25 cellular contexts compared by ENCODE assay signal in genomic region chr13:77262198-77262597, GRCh38.
"Had no signal": no experiment of that assay in that cellular context is flagged by ENCODE, and none has a peak within 500 bp of the region (broad histone marks: within the 10 kb centered on the region; RNA-seq: fewer than 3 reads in every experiment).

No MANE protein-coding gene starts in this region.

- H3K4me2 ChIP-seq: smooth muscle cell had no signal

- H3K4me3 ChIP-seq: left ventricle myocardium inferior, lung, ovary, prostate gland, sigmoid colon, smooth muscle cell, tibial nerve, uterus had no signal

- H3K9me3 ChIP-seq: left ventricle myocardium inferior, ovary, prostate gland, sigmoid colon, tibial nerve, uterus had no signal

- H3K4me1 ChIP-seq: left ventricle myocardium inferior, prostate gland, sigmoid colon, uterus had no signal

- ATAC-seq: natural killer cell treated with Interleukin-12 subunit alpha and Interleukin-12 subunit beta and Interleukin-15 and Interleukin-18, amount 100 ng/mL, for 72 hours; right cardiac atrium; stimulated activated memory B cell treated with anti-CD40 and anti-IgM and Interleukin-4, amounts not matched to agents 10 μg/mL and 1 μg/mL and 100 μg/mL, for 72 hours; stimulated activated naive CD8-positive, alpha-beta T cell treated with anti-CD3 and anti-CD28 coated beads, Interleukin-15, amount 100 ng/mL, for 72 hours had no signal

- H3K36me3 ChIP-seq: ovary, prostate gland, uterus had no signal

- DNase-seq: hypothalamus; immature natural killer cell; islet precursor cell; left ventricle myocardium inferior; mesendoderm; naive B cell; ovary; posterior cingulate gyrus; retina; right cardiac atrium; sigmoid colon; stimulated activated CD4-positive, alpha-beta T cell treated with anti-CD3 and anti-CD28 coated beads, Interleukin-1b, Interleukin-23, amount 100 ng/mL, for 48 hours; stimulated activated CD4-positive, alpha-beta T cell treated with anti-CD3 and anti-CD28 coated beads, Interleukin-2, amount 100 ng/mL, for 48 hours; stimulated activated CD4-positive, alpha-beta T cell treated with anti-CD3 and anti-CD28 coated beads, Interleukin-4, amount 100 ng/mL, for 4 hours; stimulated activated CD8-positive, alpha-beta memory T cell treated with anti-CD3 and anti-CD28 coated beads, Interleukin-4, amount 100 ng/mL, for 48 hours; stimulated activated naive CD4-positive, alpha-beta T cell treated with Interleukin-2 at 50 U/mL for 16 hours; stimulated activated naive CD8-positive, alpha-beta T cell treated with anti-CD3 and anti-CD28 coated beads, Interleukin-15, amount 100 ng/mL, for 72 hours; substantia nigra; uterus had no signal

- H3K27ac ChIP-seq: left ventricle myocardium inferior, ovary, prostate gland, sigmoid colon, tibial nerve, uterus had no signal

- H3K27me3 ChIP-seq: ovary, sigmoid colon, tibial nerve, uterus had no signal
